In the genomic region with DNA sequence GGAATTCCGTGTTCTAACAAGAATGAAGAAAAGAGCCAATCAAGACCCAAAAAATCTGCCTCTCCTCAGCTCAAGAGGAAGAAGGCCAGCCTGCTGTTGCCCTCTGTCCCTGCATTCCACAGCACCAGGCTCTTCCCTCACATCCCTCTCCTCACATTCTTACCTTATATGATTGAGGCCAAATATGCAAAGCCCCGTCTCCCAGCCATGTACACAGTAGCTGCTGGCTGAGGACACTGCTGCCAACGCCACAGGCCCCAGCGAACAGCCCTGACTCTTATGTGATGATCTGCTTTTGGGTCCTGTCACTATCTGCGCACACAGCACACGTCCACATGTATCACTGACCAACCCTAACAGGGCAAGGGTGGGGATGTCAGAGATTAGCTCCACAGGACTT, we compare ENCODE assay signal across 11 cellular contexts.
DNase-seq lines count a peak whose midpoint lies in the region; ATAC-seq, FAIRE-seq and TF ChIP-seq lines count a peak whose summit lies in the region.
"Had no signal": no experiment of that assay in that cellular context is flagged by ENCODE, and none has a peak within 500 bp of the region (broad histone marks: within the 10 kb centered on the region; RNA-seq: fewer than 3 reads in every experiment).

No MANE protein-coding gene starts in this region.

- H3K27me3 ChIP-seq in BLaER1 treated with 17β-estradiol and CSF1 and Interleukin-3, amounts not matched to agents 10 nM and 100 nM = peaks cover 0 to 22% (median 0%) of the 10 kb centered on the region in 11 experiments; a peak in 3 of 22 replicates
- H3K27me3 ChIP-seq in MM.1S (replicated peaks; ENCODE audit: insufficient read depth, low read length) (no peaks in the 10 kb centered on the region), esophagus squamous epithelium (no peaks in the 10 kb centered on the region), dorsolateral prefrontal cortex (no peaks in the 10 kb centered on the region)

- TF ChIP-seq POLR2A in esophagus squamous epithelium (IDR thresholded peaks at IDR 0.05) = no peak

- peak overlapping the region in 2 of 11 experiments; percentile 16 to 30; a peak in 3 of 22 replicates for H3K27ac ChIP-seq in BLaER1 treated with 17β-estradiol and CSF1 and Interleukin-3, amounts not matched to agents 10 nM and 100 nM
- H3K27ac ChIP-seq in MM.1S (ENCODE audit: low read length) (no peak overlapping the region; the same call in 1 of the 2 replicates), kidney (ENCODE audit: low read depth in 2 of 2, low read length in 2 of 2) (peak overlapping the region; percentile 39 to 88), esophagus squamous epithelium (peak overlapping the region in 1 of 4 donors; percentile 33), dorsolateral prefrontal cortex (peak overlapping the region in 10 of 59 donors; percentile 1 to 79 (median 16))

- 74 to 84% methylated on average over 6 of the region's 6 CpGs for WGBS in esophagus squamous epithelium, 2 donors

- DNase-seq in MM.1S (no peak), kidney (peak; percentile 37), esophagus squamous epithelium (lab: John Stamatoyannopoulos, UW) (no peak), dorsolateral prefrontal cortex (no peak), cortex of kidney (lab: John Stamatoyannopoulos, UW) (no peak)
- DNase-seq: NCI-H226 had no signal

- peak; percentile 28 for ATAC-seq in GM21737 (IDR thresholded peaks at IDR 0.05; ENCODE audit: unreplicated experiment)
- ATAC-seq in HG03025 (IDR thresholded peaks at IDR 0.05; ENCODE audit: low FRiP score, unreplicated experiment) = no peak

- peaks cover 14 to 99% (median 91%) of the 10 kb centered on the region in 11 experiments; a peak in 20 of 22 replicates for H4K20me1 ChIP-seq in BLaER1 treated with 17β-estradiol and CSF1 and Interleukin-3, amounts not matched to agents 10 nM and 100 nM
- 0 out of 2 replicates have a peak, but pooled peaks cover 8% of the 10 kb centered on the region for H4K20me1 ChIP-seq in MM.1S (ENCODE audit: insufficient read depth, low read length)

- H3K9me3 ChIP-seq in BLaER1 treated with 17β-estradiol and CSF1 and Interleukin-3, amounts not matched to agents 10 nM and 100 nM (replicated peaks in 1 of 11) = no peaks in the 10 kb centered on the region
- no peaks in the 10 kb centered on the region for H3K9me3 ChIP-seq in MM.1S (replicated peaks; ENCODE audit: insufficient read depth, low read length)
- no peaks in the 10 kb centered on the region for H3K9me3 ChIP-seq in kidney (ENCODE audit: control insufficient read depth in 1 of 2, low read length in 2 of 2)
- H3K9me3 ChIP-seq in esophagus squamous epithelium = no peaks in the 10 kb centered on the region
- H3K9me3 ChIP-seq: HAP-1 had no signal

- peak overlapping the region in 8 of 11 experiments; percentile 62 to 88 (median 72); a peak in 16 of 22 replicates for H3K4me2 ChIP-seq in BLaER1 treated with 17β-estradiol and CSF1 and Interleukin-3, amounts not matched to agents 10 nM and 100 nM
- peak overlapping the region; percentile 30; the same call in 1 of the 2 replicates for H3K4me2 ChIP-seq in MM.1S (ENCODE audit: low read depth, low read length)

- peaks cover 0 to 51% (median 42%) of the 10 kb centered on the region in 10 experiments; a peak in 18 of 20 replicates for H3K4me1 ChIP-seq in BLaER1 treated with 17β-estradiol and CSF1 and Interleukin-3, amounts not matched to agents 10 nM and 100 nM
- H3K4me1 ChIP-seq in MM.1S (ENCODE audit: low read length) (no peaks in the 10 kb centered on the region), kidney (ENCODE audit: control insufficient read depth in 1 of 2, insufficient read depth in 1 of 2, low read depth in 1 of 2, low read length in 2 of 2) (peaks cover 47 to 56% of the 10 kb centered on the region in 2 donors), esophagus squamous epithelium (peaks cover 0 to 37% (median 6%) of the 10 kb centered on the region in 3 donors)
- H3K4me1 ChIP-seq: HAP-1 had no signal

- peaks cover 4% of the 10 kb centered on the region; the same call in 1 of the 2 replicates for H3F3A ChIP-seq in MM.1S (ENCODE audit: insufficient read depth, low read length)

- no peak overlapping the region for H3K4me3 ChIP-seq in BLaER1 treated with 17β-estradiol and CSF1 and Interleukin-3, amounts not matched to agents 10 nM and 100 nM
- peak overlapping the region; percentile 38; the same call in 1 of the 2 replicates for H3K4me3 ChIP-seq in MM.1S (ENCODE audit: low read length)
- peak overlapping the region in 1 of 2 donors; percentile 32 for H3K4me3 ChIP-seq in kidney (ENCODE audit: low read length in 2 of 2)
- H3K4me3 ChIP-seq in esophagus squamous epithelium = no peak overlapping the region
- H3K4me3 ChIP-seq in dorsolateral prefrontal cortex = no peak overlapping the region
- H3K4me3 ChIP-seq: HAP-1 had no signal

- intact Hi-C loops in kidney (cut with DNase I) (no loop called here), esophagus squamous epithelium (cut with DNase I) (no loop called here), dorsolateral prefrontal cortex (cut with DNase I) (no loop called here)

- no peak for TF ChIP-seq CTCF in MM.1S (IDR thresholded peaks at IDR 0.05; ENCODE audit: low read length)
- TF ChIP-seq CTCF in kidney (IDR thresholded peaks at IDR 0.05; ENCODE audit: borderline replicate concordance, extremely low read depth, insufficient read depth) = no peak
- TF ChIP-seq CTCF in esophagus squamous epithelium (IDR thresholded peaks at IDR 0.05) = no peak
- TF ChIP-seq CTCF in dorsolateral prefrontal cortex (IDR thresholded peaks at IDR 0.05 in 54 of 56, conservative IDR thresholded peaks at IDR 0.05 in 2 of 56; ENCODE audit: low read depth in 1 of 56, partially characterized antibody in 56 of 56) = no peak

- peaks cover 0 to 12% (median 0%) of the 10 kb centered on the region in 11 experiments; a peak in 5 of 22 replicates for H3K36me3 ChIP-seq in BLaER1 treated with 17β-estradiol and CSF1 and Interleukin-3, amounts not matched to agents 10 nM and 100 nM
- H3K36me3 ChIP-seq in MM.1S (replicated peaks; ENCODE audit: insufficient read depth, low read length) (no peaks in the 10 kb centered on the region), kidney (ENCODE audit: control insufficient read depth in 1 of 2, insufficient read depth in 2 of 2, low read length in 2 of 2) (no peaks in the 10 kb centered on the region), esophagus squamous epithelium (no peaks in the 10 kb centered on the region)

- 0 out of 22 replicates have a peak overlapping the region, but pooled peaks of 2 of the 11 experiments have one; percentile 5 to 21 for H3K9ac ChIP-seq in BLaER1 treated with 17β-estradiol and CSF1 and Interleukin-3, amounts not matched to agents 10 nM and 100 nM
- H3K9ac ChIP-seq in MM.1S (ENCODE audit: low read length) = no peak overlapping the region
- H3K9ac ChIP-seq in kidney (ENCODE audit: low read length in 2 of 2) = peak overlapping the region in 1 of 2 donors; percentile 49

- H3K79me2 ChIP-seq in MM.1S (ENCODE audit: low read length) = peaks cover 86% of the 10 kb centered on the region

- FAIRE-seq in kidney (lab: Jason Lieb, UNC) = no peak
- FAIRE-seq: bronchial epithelial cell had no signal

- H3K9me2 ChIP-seq in MM.1S (replicated peaks; ENCODE audit: insufficient read depth, low read length) = no peaks in the 10 kb centered on the region

- H2AFZ ChIP-seq in MM.1S (ENCODE audit: low read length) = no peak overlapping the region
